In genomic region chr2:36930788-36931410, GRCh38 we compare ENCODE assay signal across 8 cellular contexts. TPM values are rescaled to one million over a fixed set of nuclear protein-coding genes. Genes with fewer than 3 reads are reported as not detected.
A peak's percentile ranks its signal among the peaks of the same experiment; 100 is the strongest.
DNase-seq lines count a peak whose midpoint lies in the region; ATAC-seq and TF ChIP-seq lines count a peak whose summit lies in the region.
"Not testable (repeated sequence)": the region's sequence is repeated elsewhere in the genome, so short reads cannot be mapped to it uniquely, and the experiment has no call there.

No MANE protein-coding gene starts in this region.

- TF ChIP-seq POLR2A in tibial nerve (IDR thresholded peaks at IDR 0.05) = not testable (repeated sequence)

- H3K27ac ChIP-seq in CD4-positive, CD25-positive, alpha-beta regulatory T cell (ENCODE audit: insufficient read depth, low read length, poor library complexity, severe bottlenecking) = not testable (repeated sequence)
- H3K27ac ChIP-seq in RWPE2 (ENCODE audit: poor library complexity, severe bottlenecking) = peak overlapping the region; percentile 88
- H3K27ac ChIP-seq in mammary epithelial cell (ENCODE audit: insufficient read depth, low read depth, low read length) = peak overlapping the region; percentile 80
- peak overlapping the region; percentile 47 for H3K27ac ChIP-seq in fibroblast of lung (ENCODE audit: insufficient read depth, low read length)
- H3K27ac ChIP-seq in tibial nerve = peak overlapping the region in 3 of 4 donors; percentile 14 to 50 (median 19)

- H3K9me3 ChIP-seq in CD4-positive, CD25-positive, alpha-beta regulatory T cell (ENCODE audit: control insufficient read depth in 2 of 2, low read length in 2 of 2); RWPE2 (ENCODE audit: severe bottlenecking); mammary epithelial cell (replicated peaks; ENCODE audit: insufficient read depth, low read length); fibroblast of lung (ENCODE audit: control insufficient read depth, insufficient read depth, low read depth, low read length); tibial nerve: not testable (repeated sequence)

- dilution Hi-C loops in mammary epithelial cell (cut with HindIII; ENCODE audit: low sequenced_read_pairs) = not testable (repeated sequence)

- ATAC-seq in CD4-positive, CD25-positive, alpha-beta regulatory T cell (ENCODE audit: low read depth in 2 of 2); RWPE2 (ENCODE audit: low read depth): not testable (repeated sequence)

- not testable (repeated sequence) for H3K4me1 ChIP-seq in CD4-positive, CD25-positive, alpha-beta regulatory T cell (ENCODE audit: control insufficient read depth, insufficient read depth, low read length, poor library complexity, severe bottlenecking); fibroblast of lung (ENCODE audit: control insufficient read depth, extremely low read depth, insufficient read depth, low read length)
- H3K4me1 ChIP-seq in RWPE2 (ENCODE audit: insufficient read depth, poor library complexity, severe bottlenecking) (peaks cover 28% of the 10 kb centered on the region), mammary epithelial cell (ENCODE audit: insufficient read depth, low read length) (peaks cover 13% of the 10 kb centered on the region), tibial nerve (peaks cover 0 to 21% (median 0%) of the 10 kb centered on the region in 4 donors)

- not testable (repeated sequence) for H3K9me3 Mint-ChIP-seq in CD4-positive, CD25-positive, alpha-beta regulatory T cell

- H3K4me2 ChIP-seq in mammary epithelial cell (ENCODE audit: insufficient read depth, low read depth, low read length) (peak overlapping the region; percentile 74), fibroblast of lung (ENCODE audit: extremely low read depth, insufficient read depth, low read length) (peak overlapping the region; percentile 59)

- not testable (repeated sequence) for H3K36me3 ChIP-seq in CD4-positive, CD25-positive, alpha-beta regulatory T cell (ENCODE audit: control insufficient read depth, insufficient read depth, low read length); RWPE2 (ENCODE audit: low read depth); mammary epithelial cell (ENCODE audit: insufficient read depth, low read length); fibroblast of lung (ENCODE audit: control insufficient read depth, insufficient read depth, low read length); tibial nerve

- H3K4me1 Mint-ChIP-seq in CD4-positive, CD25-positive, alpha-beta regulatory T cell = peaks cover 25 to 44% (median 27%) of the 10 kb centered on the region in 4 donors

- H3K4me3 ChIP-seq in CD4-positive, CD25-positive, alpha-beta regulatory T cell (ENCODE audit: low read depth, low read length); RWPE2 (ENCODE audit: severe bottlenecking); fibroblast of lung (replicated peaks in 1 of 4; ENCODE audit: control extremely low read depth in 1 of 4, insufficient read depth in 1 of 4, low read depth in 3 of 4, low read length in 4 of 4); tibial nerve: not testable (repeated sequence)
- H3K4me3 ChIP-seq in mammary epithelial cell (replicated peaks in 1 of 3; ENCODE audit: insufficient read depth in 1 of 3, low read depth in 2 of 3, low read length in 3 of 3) = peak overlapping the region in 2 of 3 experiments; percentile 20 to 22

- peak overlapping the region; percentile 32 for H3K9ac ChIP-seq in mammary epithelial cell (ENCODE audit: insufficient read depth, low read length)
- not testable (repeated sequence) for H3K9ac ChIP-seq in fibroblast of lung (ENCODE audit: insufficient read depth, low read length)

- peaks cover 28% of the 10 kb centered on the region for H3K79me2 ChIP-seq in mammary epithelial cell (ENCODE audit: insufficient read depth, low read length)
- not testable (repeated sequence) for H3K79me2 ChIP-seq in fibroblast of lung (ENCODE audit: control insufficient read depth, insufficient read depth, low read length)

- peak overlapping the region in 1 of 4 donors; percentile 29 for H3K4me3 Mint-ChIP-seq in CD4-positive, CD25-positive, alpha-beta regulatory T cell

- peak overlapping the region; percentile 62 for H2AFZ ChIP-seq in mammary epithelial cell (ENCODE audit: low read depth, low read length)
- H2AFZ ChIP-seq in fibroblast of lung (ENCODE audit: low read length) = not testable (repeated sequence)

- H3K27ac Mint-ChIP-seq in CD4-positive, CD25-positive, alpha-beta regulatory T cell = peak overlapping the region in 2 of 3 donors; percentile 31

- TF ChIP-seq CTCF in RWPE2 (IDR thresholded peaks at IDR 0.05; ENCODE audit: poor library complexity, severe bottlenecking); mammary epithelial cell (conservative IDR thresholded peaks at IDR 0.05 in 1 of 2, IDR thresholded peaks at IDR 0.05 in 1 of 2; ENCODE audit: extremely low read depth in 1 of 2, insufficient read depth in 1 of 2, low read depth in 1 of 2, low read length in 2 of 2); fibroblast of lung (conservative IDR thresholded peaks at IDR 0.05 in 1 of 2, IDR thresholded peaks at IDR 0.05 in 1 of 2; ENCODE audit: low read depth in 1 of 2, low read length in 2 of 2); tibial nerve (IDR thresholded peaks at IDR 0.05): not testable (repeated sequence)

- intact Hi-C loops in mammary epithelial cell (cut with micrococcal nuclease) = not testable (repeated sequence)

- TSS peak; percentile 37 for BruUV-seq in mammary epithelial cell (replicated peaks; lab: Mats Ljungman, UMichigan)

- H4K20me1 ChIP-seq in mammary epithelial cell (ENCODE audit: insufficient read depth, low read length); fibroblast of lung (ENCODE audit: control insufficient read depth, extremely low read depth, insufficient read depth, low read length): not testable (repeated sequence)

- not testable (repeated sequence) for H3K27me3 ChIP-seq in CD4-positive, CD25-positive, alpha-beta regulatory T cell (ENCODE audit: control insufficient read depth, insufficient read depth, low read length); RWPE2 (ENCODE audit: insufficient read depth, poor library complexity, severe bottlenecking); mammary epithelial cell (ENCODE audit: insufficient read depth, low read length); fibroblast of lung (ENCODE audit: control insufficient read depth, insufficient read depth, low read length); tibial nerve

- TF ChIP-seq EP300 in tibial nerve (IDR thresholded peaks at IDR 0.05) = not testable (repeated sequence)

- not testable (repeated sequence) for H3K36me3 Mint-ChIP-seq in CD4-positive, CD25-positive, alpha-beta regulatory T cell

- not testable (repeated sequence) for DNase-seq in CD4-positive, CD25-positive, alpha-beta regulatory T cell; RWPE2 (ENCODE audit: low spot score); tibial nerve (ENCODE audit: low spot score in 2 of 2)
- DNase-seq in HK-2 (ENCODE audit: unreplicated experiment) (peak; percentile 12), mammary epithelial cell (peak; percentile 78), fibroblast of lung (ENCODE audit: low read depth in 2 of 2) (peak; percentile 56 to 79), kidney glomerular epithelial cell (lab: John Stamatoyannopoulos, UW) (peak; percentile 41), renal cortical epithelial cell (ENCODE audit: low read depth) (peak; percentile 78)

- in situ Hi-C loops in mammary epithelial cell (cut with MboI; ENCODE audit: low sequenced_read_pairs in 2 of 2) = not testable (repeated sequence)

- H3K27me3 Mint-ChIP-seq in CD4-positive, CD25-positive, alpha-beta regulatory T cell = not testable (repeated sequence)

- CTCF ChIA-PET in mammary epithelial cell (lab: Charles Lee; ENCODE audit: low non-redundant PET) = interaction anchor here (0.6 kb wide), 1 partner anchor 12 kb away, joined by 3 read pairs; no protein-coding TSS in a partner anchor

- WGBS in mammary epithelial cell (ENCODE audit: low coverage, missing lambda C conversion rate) = 7% methylated on average over 6 of the region's 7 CpGs
- WGBS in tibial nerve, 2 donors = 55 to 67% methylated on average over 7 of the region's 7 CpGs

RNA-seq across cellular contexts. Expression of gene STRN, which starts 35.4 kb away (rescaled TPM):
- total RNA-seq in CD4-positive, CD25-positive, alpha-beta regulatory T cell = 34.8 TPM
- 10 to 100 TPM; 12.3 to 16.4 (median 12.3) TPM for polyA plus RNA-seq in CD4-positive, CD25-positive, alpha-beta regulatory T cell
- total RNA-seq in mammary epithelial cell = 10 to 100 TPM; 18.8 to 27.6 TPM
- 10.7 TPM for polyA plus RNA-seq in mammary epithelial cell
- 34.1 TPM for polyA minus RNA-seq in mammary epithelial cell
- total RNA-seq in fibroblast of lung = 13.4 and 13.7 TPM in 2 replicates
- polyA plus RNA-seq in fibroblast of lung = 17.5 and 19.9 TPM in 2 replicates
- 10.7 and 12.8 TPM in 2 replicates for polyA plus RNA-seq in fibroblast of lung (2012)
- polyA minus RNA-seq in fibroblast of lung (ENCODE audit: low replicate concordance) = 7.7 and 8.5 TPM in 2 replicates
- 16.7 and 26.1 TPM in 2 replicates for total RNA-seq in renal cortical epithelial cell
- total RNA-seq in tibial nerve = 10 to 100 TPM; 18.2 to 26.4 (median 21.5) TPM
